Comparison of ENCODE assay signal across 18 cellular contexts in genomic region chr4:95232358-95233156, GRCh38.
DNase-seq lines count a peak whose midpoint lies in the region; ATAC-seq and TF ChIP-seq lines count a peak whose summit lies in the region.
"Had no signal": no experiment of that assay in that cellular context is flagged by ENCODE, and none has a peak within 500 bp of the region (broad histone marks: within the 10 kb centered on the region; RNA-seq: fewer than 3 reads in every experiment).

No MANE protein-coding gene starts in this region.

- no peak for TF ChIP-seq RAD21 in neural cell (conservative IDR thresholded peaks at IDR 0.05)

- H3K27ac Mint-ChIP-seq in Calu3 (ENCODE audit: unreplicated experiment): peak overlapping the region; percentile 64

- no peaks in the 10 kb centered on the region for H3K9me2 ChIP-seq in neural cell (ENCODE audit: insufficient read depth, low read length)

- no peaks in the 10 kb centered on the region for H4K20me1 ChIP-seq in neural cell (ENCODE audit: insufficient read depth)

- peak; percentile 4 for DNase-seq in Calu3
- DNase-seq in NCI-H69 (lab: John Stamatoyannopoulos, UW): peak; percentile 33
- DNase-seq in dorsolateral prefrontal cortex: peak in 4 of 10 donors; percentile 49 to 77 (median 68)
- DNase-seq in NCI-H187 (lab: John Stamatoyannopoulos, UW): no peak
- DNase-seq in activated gamma-delta T cell treated with Interleukin-2 at 50 U/mL for 16 hours: no peak
- no peak for DNase-seq in stimulated activated CD4-positive, alpha-beta T cell treated with anti-CD3 and anti-CD28 coated beads, Interleukin-1b, Interleukin-23, amount 100 ng/mL, for 48 hours
- DNase-seq: activated CD4-positive, alpha-beta T cell treated with anti-CD3 and anti-CD28 coated beads for 4 hours; esophagus squamous epithelium; GM23248; NCI-H2081 treated with DMSO at 0.1 percent for 48 hours; occipital lobe; PC-3; stimulated activated CD4-positive, alpha-beta T cell treated with anti-CD3 and anti-CD28 coated beads, Interleukin-2, amount 100 ng/mL, for 48 hours had no signal

- peak overlapping the region; percentile 52 for H3K4me3 Mint-ChIP-seq in Calu3 (ENCODE audit: low read depth, unreplicated experiment)

- no peaks in the 10 kb centered on the region for H3K36me3 Mint-ChIP-seq in Calu3 (ENCODE audit: insufficient read depth, unreplicated experiment)
- H3K36me3 Mint-ChIP-seq: activated naive CD4-positive, alpha-beta T cell treated with anti-CD3 and anti-CD28 coated beads, Interleukin-2, amount 50 U/mL, for 72 hours had no signal

- H3K36me3 ChIP-seq in neural cell (ENCODE audit: insufficient read depth, low read length): no peaks in the 10 kb centered on the region
- H3K36me3 ChIP-seq: esophagus squamous epithelium, SJSA1, thoracic aorta had no signal

- peak; percentile 90 for TF ChIP-seq EP300 in neural cell (conservative IDR thresholded peaks at IDR 0.05; ENCODE audit: poor library complexity, severe bottlenecking)

- CTCF ChIA-PET in Calu3 (lab: Charles Lee): interaction anchor here (0.6 to 0.9 kb wide), 2 partner anchors 11 to 217 kb away, joined by 3 read pairs; no protein-coding TSS in a partner anchor

- H3K4me3 ChIP-seq in dorsolateral prefrontal cortex (peak overlapping the region in 40 of 59 donors; percentile 1 to 59 (median 28)), neural cell (ENCODE audit: low read length) (no peak overlapping the region)
- H3K4me3 ChIP-seq: esophagus squamous epithelium, GM23248, SJSA1, thoracic aorta had no signal

- H3K79me2 ChIP-seq in neural cell (replicated peaks; ENCODE audit: insufficient read depth, low read length): no peaks in the 10 kb centered on the region

- H3K4me2 ChIP-seq in neural cell (ENCODE audit: low read length): no peak overlapping the region

- peak overlapping the region; percentile 72 to 100 (median 95) for H3K27ac ChIP-seq in dorsolateral prefrontal cortex
- no peak overlapping the region for H3K27ac ChIP-seq in neural cell (ENCODE audit: low read length)
- H3K27ac ChIP-seq: esophagus squamous epithelium, GM23248, SJSA1, thoracic aorta had no signal

- no peak for ATAC-seq in GM21360 (IDR thresholded peaks at IDR 0.05; ENCODE audit: unreplicated experiment)
- ATAC-seq: PC-3 had no signal

- H3K27me3 ChIP-seq in dorsolateral prefrontal cortex (no peaks in the 10 kb centered on the region), neural cell (ENCODE audit: insufficient read depth, low read depth, low read length) (no peaks in the 10 kb centered on the region)
- H3K27me3 ChIP-seq: esophagus squamous epithelium, SJSA1 had no signal

- H3K9me3 Mint-ChIP-seq in Calu3 (ENCODE audit: low read depth, unreplicated experiment): no peaks in the 10 kb centered on the region
- H3K9me3 Mint-ChIP-seq: activated naive CD4-positive, alpha-beta T cell treated with anti-CD3 and anti-CD28 coated beads, Interleukin-2, amount 50 U/mL, for 72 hours had no signal

- H3K9ac ChIP-seq in neural cell (ENCODE audit: low read length): no peak overlapping the region
- H3K9ac ChIP-seq: GM23248 had no signal

- TF ChIP-seq CTCF in Calu3 (IDR thresholded peaks at IDR 0.05; ENCODE audit: unreplicated experiment): no peak
- peak in 5 of 56 donors; percentile 6 to 27 (median 15) for TF ChIP-seq CTCF in dorsolateral prefrontal cortex (IDR thresholded peaks at IDR 0.05 in 54 of 56, conservative IDR thresholded peaks at IDR 0.05 in 2 of 56; ENCODE audit: low read depth in 1 of 56, partially characterized antibody in 56 of 56)
- no peak for TF ChIP-seq CTCF in neural cell (IDR thresholded peaks at IDR 0.05; ENCODE audit: poor library complexity, severe bottlenecking)

- no TSS peak for BruUV-seq in Calu3 (replicated peaks; lab: Mats Ljungman, UMichigan)

- no peak overlapping the region for H2AFZ ChIP-seq in neural cell (ENCODE audit: low read depth, low read length)
- H2AFZ ChIP-seq: GM23248 had no signal

- no peaks in the 10 kb centered on the region for H3K9me3 ChIP-seq in neural cell (ENCODE audit: low read length)
- H3K9me3 ChIP-seq: esophagus squamous epithelium, SJSA1, thoracic aorta had no signal

- H3F3A ChIP-seq in neural cell (ENCODE audit: insufficient read depth, low read length, poor library complexity, severe bottlenecking): no peaks in the 10 kb centered on the region

- H3K27me3 Mint-ChIP-seq in Calu3 (ENCODE audit: unreplicated experiment): no peaks in the 10 kb centered on the region

- H3K4me1 Mint-ChIP-seq in Calu3 (ENCODE audit: low read depth, unreplicated experiment): peaks cover 9% of the 10 kb centered on the region

- intact Hi-C loops in Calu3 (cut with micrococcal nuclease; ENCODE audit: unreplicated experiment) (loop anchor here (10.0 kb wide), 1 partner anchor 212 kb away; no protein-coding TSS in a partner anchor), dorsolateral prefrontal cortex (cut with DNase I) (no loop called here)

TF ChIP-seq in neural cell, 6 proteins besides CTCF, POLR2A, EP300 and RAD21:
- TF ChIP-seq POLR2AphosphoS5 (IDR thresholded peaks at IDR 0.05) (peak; percentile 82), REST (IDR thresholded peaks at IDR 0.05; ENCODE audit: borderline replicate concordance) (peak; percentile 54), TAF1 (IDR thresholded peaks at IDR 0.05; ENCODE audit: low read depth) (no peak), MXI1 (conservative IDR thresholded peaks at IDR 0.05; ENCODE audit: poor library complexity, severe bottlenecking) (no peak), SMC3 (conservative IDR thresholded peaks at IDR 0.05; ENCODE audit: poor library complexity) (no peak), EZH2 (IDR thresholded peaks at IDR 0.05; ENCODE audit: borderline replicate concordance, insufficient read depth, low read length, poor library complexity, severe bottlenecking) (no peak)

Comparison
In these comparisons a context has a peak if more than half of its experiments do, and no peak if none do; other contexts are left out.
1. DNase-seq: peak in Calu3 (single experiment) and NCI-H69 (single experiment); none in NCI-H187 (0 of 2), activated gamma-delta T cell treated with Interleukin-2 at 50 U/mL for 16 hours (single experiment) and stimulated activated CD4-positive, alpha-beta T cell treated with anti-CD3 and anti-CD28 coated beads, Interleukin-1b, Interleukin-23, amount 100 ng/mL, for 48 hours (single experiment).